Comparison of ENCODE assay signal across 15 cellular contexts in genomic region chrX:8987672-8988250, GRCh38. TPM values are rescaled to one million over a fixed set of nuclear protein-coding genes. Genes with fewer than 3 reads are reported as not detected.
DNase-seq lines count a peak whose midpoint lies in the region; ATAC-seq and TF ChIP-seq lines count a peak whose summit lies in the region.
"Had no signal": no experiment of that assay in that cellular context is flagged by ENCODE, and none has a peak within 500 bp of the region (broad histone marks: within the 10 kb centered on the region; RNA-seq: fewer than 3 reads in every experiment).

No MANE protein-coding gene starts in this region.

- H3K4me1 ChIP-seq in RWPE2 (ENCODE audit: insufficient read depth, poor library complexity, severe bottlenecking) = no peaks in the 10 kb centered on the region

- no peak for TF ChIP-seq CTCF in RWPE2 (IDR thresholded peaks at IDR 0.05; ENCODE audit: poor library complexity, severe bottlenecking)

- H3K27ac Mint-ChIP-seq in activated T-cell treated with anti-CD3 and anti-CD28 coated beads, Interleukin-2, amount 50 U/mL, for 24 hours = no peak overlapping the region
- peak overlapping the region; percentile 65 for H3K27ac Mint-ChIP-seq in central memory CD8-positive, alpha-beta T cell (ENCODE audit: low read depth)
- H3K27ac Mint-ChIP-seq in stimulated activated memory B cell treated with anti-CD40 and anti-IgM and Interleukin-4, amounts not matched to agents 10 μg/mL and 1 μg/mL and 100 μg/mL, for 72 hours = no peak overlapping the region

- H3K4me3 Mint-ChIP-seq in activated T-cell treated with anti-CD3 and anti-CD28 coated beads, Interleukin-2, amount 50 U/mL, for 4 hours = peak overlapping the region; percentile 29
- H3K4me3 Mint-ChIP-seq in activated T-cell treated with anti-CD3 and anti-CD28 coated beads, Interleukin-2, amount 50 U/mL, for 24 hours = no peak overlapping the region
- H3K4me3 Mint-ChIP-seq in central memory CD8-positive, alpha-beta T cell = peak overlapping the region; percentile 11
- H3K4me3 Mint-ChIP-seq in stimulated activated memory B cell treated with anti-CD40 and anti-IgM and Interleukin-4, amounts not matched to agents 10 μg/mL and 1 μg/mL and 100 μg/mL, for 72 hours = no peak overlapping the region
- H3K4me3 Mint-ChIP-seq: neural crest cell had no signal

- no peaks in the 10 kb centered on the region for H3K9me3 Mint-ChIP-seq in activated T-cell treated with anti-CD3 and anti-CD28 coated beads, Interleukin-2, amount 50 U/mL, for 4 hours
- H3K9me3 Mint-ChIP-seq in activated T-cell treated with anti-CD3 and anti-CD28 coated beads, Interleukin-2, amount 50 U/mL, for 24 hours = no peaks in the 10 kb centered on the region
- no peaks in the 10 kb centered on the region for H3K9me3 Mint-ChIP-seq in central memory CD8-positive, alpha-beta T cell
- no peaks in the 10 kb centered on the region for H3K9me3 Mint-ChIP-seq in stimulated activated memory B cell treated with anti-CD40 and anti-IgM and Interleukin-4, amounts not matched to agents 10 μg/mL and 1 μg/mL and 100 μg/mL, for 72 hours
- H3K9me3 Mint-ChIP-seq: neural crest cell had no signal

- no peak overlapping the region for H3K4me3 ChIP-seq in RWPE2 (ENCODE audit: severe bottlenecking)

- no peaks in the 10 kb centered on the region for H3K36me3 ChIP-seq in RWPE2 (ENCODE audit: low read depth)

- H3K4me1 Mint-ChIP-seq in activated T-cell treated with anti-CD3 and anti-CD28 coated beads, Interleukin-2, amount 50 U/mL, for 4 hours (ENCODE audit: low read depth) = peaks cover 24% of the 10 kb centered on the region
- H3K4me1 Mint-ChIP-seq in activated T-cell treated with anti-CD3 and anti-CD28 coated beads, Interleukin-2, amount 50 U/mL, for 24 hours (ENCODE audit: low read depth) = peaks cover 26% of the 10 kb centered on the region
- H3K4me1 Mint-ChIP-seq in central memory CD8-positive, alpha-beta T cell = peaks cover 6% of the 10 kb centered on the region
- H3K4me1 Mint-ChIP-seq in stimulated activated memory B cell treated with anti-CD40 and anti-IgM and Interleukin-4, amounts not matched to agents 10 μg/mL and 1 μg/mL and 100 μg/mL, for 72 hours = peaks cover 9% of the 10 kb centered on the region

- no peaks in the 10 kb centered on the region for H3K9me3 ChIP-seq in RWPE2 (ENCODE audit: severe bottlenecking)

- ATAC-seq in activated T-cell treated with anti-CD3 and anti-CD28 coated beads, Interleukin-2, amount 50 U/mL, for 4 hours = peak; percentile 55 to 70
- 0 out of 3 replicates have a peak, but pooled peaks have one; percentile 17 for ATAC-seq in RWPE2 (ENCODE audit: low read depth)
- peak; percentile 93 for ATAC-seq in central memory CD8-positive, alpha-beta T cell (replicated peaks; ENCODE audit: extremely low read depth, poor library complexity, severe bottlenecking)
- ATAC-seq in stimulated activated memory B cell treated with anti-CD40 and anti-IgM and Interleukin-4, amounts not matched to agents 10 μg/mL and 1 μg/mL and 100 μg/mL, for 72 hours = peak; percentile 34
- no peak for ATAC-seq in GM18511 (IDR thresholded peaks at IDR 0.05; ENCODE audit: unreplicated experiment)
- no peak for ATAC-seq in HG03432 (IDR thresholded peaks at IDR 0.05; ENCODE audit: unreplicated experiment)
- no peak for ATAC-seq in GM18519 (IDR thresholded peaks at IDR 0.05; ENCODE audit: low FRiP score, unreplicated experiment)

- H3K36me3 Mint-ChIP-seq in activated T-cell treated with anti-CD3 and anti-CD28 coated beads, Interleukin-2, amount 50 U/mL, for 4 hours (ENCODE audit: insufficient read depth) = no peaks in the 10 kb centered on the region
- no peaks in the 10 kb centered on the region for H3K36me3 Mint-ChIP-seq in activated T-cell treated with anti-CD3 and anti-CD28 coated beads, Interleukin-2, amount 50 U/mL, for 24 hours (ENCODE audit: low read depth)
- no peaks in the 10 kb centered on the region for H3K36me3 Mint-ChIP-seq in central memory CD8-positive, alpha-beta T cell (ENCODE audit: insufficient read depth)
- no peaks in the 10 kb centered on the region for H3K36me3 Mint-ChIP-seq in stimulated activated memory B cell treated with anti-CD40 and anti-IgM and Interleukin-4, amounts not matched to agents 10 μg/mL and 1 μg/mL and 100 μg/mL, for 72 hours

- no peak overlapping the region for H3K27ac ChIP-seq in RWPE2 (ENCODE audit: poor library complexity, severe bottlenecking)

- H3K27me3 Mint-ChIP-seq in activated T-cell treated with anti-CD3 and anti-CD28 coated beads, Interleukin-2, amount 50 U/mL, for 4 hours (ENCODE audit: low read depth) = no peaks in the 10 kb centered on the region
- H3K27me3 Mint-ChIP-seq in activated T-cell treated with anti-CD3 and anti-CD28 coated beads, Interleukin-2, amount 50 U/mL, for 24 hours = no peaks in the 10 kb centered on the region
- no peaks in the 10 kb centered on the region for H3K27me3 Mint-ChIP-seq in central memory CD8-positive, alpha-beta T cell
- H3K27me3 Mint-ChIP-seq in stimulated activated memory B cell treated with anti-CD40 and anti-IgM and Interleukin-4, amounts not matched to agents 10 μg/mL and 1 μg/mL and 100 μg/mL, for 72 hours = no peaks in the 10 kb centered on the region

- no peak for DNase-seq in activated T-cell treated with anti-CD3 and anti-CD28 coated beads, Interleukin-2, amount 50 U/mL, for 4 hours
- no peak for DNase-seq in activated T-cell treated with anti-CD3 and anti-CD28 coated beads, Interleukin-2, amount 50 U/mL, for 24 hours
- no peak for DNase-seq in RWPE2 (ENCODE audit: low spot score)
- peak in 1 of 2 donors; percentile 21 for DNase-seq in central memory CD8-positive, alpha-beta T cell (ENCODE audit: low spot score in 2 of 2)
- DNase-seq: KBM-7, NCI-H1694 treated with DMSO at 0.1 percent for 48 hours, T1000 had no signal

- H3K27me3 ChIP-seq in RWPE2 (ENCODE audit: insufficient read depth, poor library complexity, severe bottlenecking) = no peaks in the 10 kb centered on the region

RNA-seq across cellular contexts. Expression of gene FAM9B, which starts 46.2 kb away (rescaled TPM):
- not detected for total RNA-seq in activated T-cell treated with anti-CD3 and anti-CD28 coated beads, Interleukin-2, amount 50 U/mL, for 4 hours
- total RNA-seq: chondrocyte, fibroblast of villous mesenchyme, kidney epithelial cell, neural crest cell had no signal

Comparison
In these comparisons a context has a peak if more than half of its experiments do, and no peak if none do; other contexts are left out.
1. H3K4me3 Mint-ChIP-seq: peak in activated T-cell treated with anti-CD3 and anti-CD28 coated beads, Interleukin-2, amount 50 U/mL, for 4 hours (single experiment) and central memory CD8-positive, alpha-beta T cell (single experiment); none in activated T-cell treated with anti-CD3 and anti-CD28 coated beads, Interleukin-2, amount 50 U/mL, for 24 hours (single experiment) and stimulated activated memory B cell treated with anti-CD40 and anti-IgM and Interleukin-4, amounts not matched to agents 10 μg/mL and 1 μg/mL and 100 μg/mL, for 72 hours (single experiment).
2. ATAC-seq: peak in activated T-cell treated with anti-CD3 and anti-CD28 coated beads, Interleukin-2, amount 50 U/mL, for 4 hours (2 of 2), RWPE2 (single experiment), central memory CD8-positive, alpha-beta T cell (single experiment) and stimulated activated memory B cell treated with anti-CD40 and anti-IgM and Interleukin-4, amounts not matched to agents 10 μg/mL and 1 μg/mL and 100 μg/mL, for 72 hours (single experiment); none in GM18511 (single experiment), HG03432 (single experiment) and GM18519 (single experiment).